Comparison of ENCODE assay signal across 1 cellular context in genomic region chr10:131865223-131865917, GRCh38.
TF ChIP-seq lines count a peak whose summit lies in the region.

No MANE protein-coding gene starts in this region.

TF ChIP-seq in WTC11, 78 proteins besides CTCF, POLR2A, EP300 and RAD21 (continued from another document):
- TF ChIP-seq ERG (CRISPR knock-in tag; IDR thresholded peaks at IDR 0.05) (no peak), ESRRA (CRISPR knock-in tag; IDR thresholded peaks at IDR 0.05; ENCODE audit: borderline replicate concordance) (no peak), ZMAT4 (CRISPR knock-in tag; IDR thresholded peaks at IDR 0.05) (no peak), NR3C1 (CRISPR knock-in tag; conservative IDR thresholded peaks at IDR 0.05; ENCODE audit: low read depth) (no peak), HMGA2 (CRISPR knock-in tag; IDR thresholded peaks at IDR 0.05) (no peak)
